29 cellular contexts compared by ENCODE assay signal in genomic region chrX:121781991-121782390, GRCh38.
"Had no signal": no experiment of that assay in that cellular context is flagged by ENCODE, and none has a peak within 500 bp of the region (broad histone marks: within the 10 kb centered on the region; RNA-seq: fewer than 3 reads in every experiment).

No MANE protein-coding gene starts in this region.

- ATAC-seq: activated CD8-positive, alpha-beta T cell treated with anti-CD3 and anti-CD28 coated beads for 36 hours; activated naive CD4-positive, alpha-beta T cell treated with anti-CD3 and anti-CD28 coated beads, Interleukin-2, amount 50 U/mL, for 72 hours; activated T-cell treated with anti-CD3 and anti-CD28 coated beads, Interleukin-2, amount 50 U/mL, for 4 hours; body of pancreas; PC-3 had no signal

- H3K4me3 ChIP-seq: adrenal gland, body of pancreas, Peyer's patch, SJSA1 had no signal

- DNase-seq: activated CD4-positive, alpha-beta T cell treated with anti-CD3 and anti-CD28 coated beads, Interleukin-2, amount 10 ng/mL, durations not matched to agents 24 days and 14 days; activated CD4-positive, alpha-beta T cell treated with anti-CD3 and anti-CD28 coated beads, Interleukin-2, amount 50 U/mL, for 4 hours; activated CD8-positive, alpha-beta T cell treated with anti-CD3 and anti-CD28 coated beads for 36 hours; activated gamma-delta T cell treated with Interleukin-2 at 50 U/mL for 16 hours; activated naive CD4-positive, alpha-beta T cell treated with anti-CD3 and anti-CD28 coated beads for 36 hours; activated T-cell treated with anti-CD3 and anti-CD28 coated beads, Interleukin-2, amount 50 U/mL, for 4 hours; adrenal gland; body of pancreas; central memory CD4-positive, alpha-beta T cell; Kasumi-1; KG1; MM.1S; MV-4-11; NCI-H1092; NCI-H1417 treated with DMSO at 0.1 percent for 48 hours; NCI-H1694; NCI-H1930; NCI-H2081 treated with DMSO at 0.1 percent for 48 hours; NCI-H2171; NCI-H510A; NCI-H526; NCI-H748 treated with DMSO at 0.1 percent for 48 hours; NK-92 treated with Interleukin-12 subunit alpha and Interleukin-12 subunit beta, amount 100 ng/mL, for 24 hours; PC-3; Peyer's patch; SHP77 treated with DMSO at 0.1 percent for 48 hours; SK-N-SH had no signal

- H3K27ac ChIP-seq: adrenal gland, body of pancreas, Peyer's patch, SJSA1 had no signal
